ENCODE assay signal across 14 cellular contexts in the genomic region with DNA sequence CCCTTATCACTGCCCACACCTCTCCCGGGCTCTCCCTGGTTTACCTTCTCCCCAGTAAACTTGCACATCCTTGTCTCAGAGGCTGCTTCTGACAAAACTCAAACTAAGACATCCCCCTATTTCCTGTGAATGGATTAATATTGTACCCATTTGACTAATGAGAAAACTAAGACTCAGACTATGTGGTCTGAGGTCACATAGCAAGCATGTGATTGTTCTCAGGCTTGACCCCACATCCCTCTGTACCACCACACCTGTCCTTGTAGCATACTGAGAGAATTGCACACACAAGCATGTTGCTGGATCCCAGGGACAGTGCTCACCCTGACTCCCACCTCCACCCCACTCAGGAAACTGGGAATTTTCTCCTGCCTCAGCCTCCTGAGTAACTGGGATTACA.
DNase-seq lines count a peak whose midpoint lies in the region; ATAC-seq and TF ChIP-seq lines count a peak whose summit lies in the region.
"Had no signal": no experiment of that assay in that cellular context is flagged by ENCODE, and none has a peak within 500 bp of the region (broad histone marks: within the 10 kb centered on the region; RNA-seq: fewer than 3 reads in every experiment).

No MANE protein-coding gene starts in this region.

- ATAC-seq in GM18499 (IDR thresholded peaks at IDR 0.05; ENCODE audit: insufficient read depth, unreplicated experiment) (peak; percentile 83), HG02885 (IDR thresholded peaks at IDR 0.05; ENCODE audit: poor library complexity, unreplicated experiment) (peak; percentile 80), HG03571 (IDR thresholded peaks at IDR 0.05; ENCODE audit: unreplicated experiment) (peak; percentile 76), omental fat pad (ENCODE audit: low FRiP score) (no peak)
- ATAC-seq: right cardiac atrium had no signal

- TF ChIP-seq CTCF in GM20000 (IDR thresholded peaks at IDR 0.05; ENCODE audit: extremely low read depth, missing control alignments) (no peak), omental fat pad (IDR thresholded peaks at IDR 0.05) (no peak)

- DNase-seq in GM20000 (ENCODE audit: low spot score) (peak; percentile 47), omental fat pad (ENCODE audit: low spot score) (no peak), DMS 273 treated with DMSO at 0.1 percent for 48 hours (lab: John Stamatoyannopoulos, UW) (no peak), RPMI8226 (no peak), iPS-NIHi7 (ENCODE audit: extremely low spot score) (no peak)
- DNase-seq: BE2C, HCEC 1CT, NCI-H146, right cardiac atrium, SK-N-SH, thyroid gland had no signal
